29 cellular contexts compared by ENCODE assay signal in genomic region chrX:12227412-12228041, GRCh38.
"Had no signal": no experiment of that assay in that cellular context is flagged by ENCODE, and none has a peak within 500 bp of the region (broad histone marks: within the 10 kb centered on the region; RNA-seq: fewer than 3 reads in every experiment).

No MANE protein-coding gene starts in this region.

- H3K9me3 Mint-ChIP-seq: stimulated activated effector memory CD8-positive, alpha-beta T cell treated with anti-CD3 and anti-CD28 coated beads, Interleukin-12 subunit alpha, Interleukin-12 subunit beta, amount 100 ng/mL, for 72 hours; stimulated activated memory B cell treated with anti-CD40 and anti-IgM and Interleukin-4, amounts not matched to agents 10 μg/mL and 1 μg/mL and 100 μg/mL, for 72 hours; stimulated activated naive B cell treated with anti-CD40 and anti-IgM and Interleukin-4, amounts not matched to agents 10 μg/mL and 1 μg/mL and 100 μg/mL, for 72 hours; stimulated activated naive CD8-positive, alpha-beta T cell treated with anti-CD3 and anti-CD28 coated beads, Interleukin-15, amount 100 ng/mL, for 72 hours; stimulated activated naive CD8-positive, alpha-beta T cell treated with anti-CD3 and anti-CD28 coated beads, Interleukin-15, Interleukin-2, amounts not matched to agents 100 ng/mL and 50 ng/mL, for 24 hours; type B pancreatic cell had no signal

- H3K9me3 ChIP-seq: suprapubic skin, testis, thoracic aorta, thyroid gland, tibial artery, tibial nerve, transverse colon, upper lobe of left lung, upper lobe of right lung, uterus, vagina had no signal

- H3K4me3 ChIP-seq: stomach, suprapubic skin, testis, thoracic aorta, thyroid gland, tibial artery, tibial nerve, transverse colon, upper lobe of left lung, upper lobe of right lung, uterus, vagina had no signal

- H3K4me1 Mint-ChIP-seq: stimulated activated effector memory CD8-positive, alpha-beta T cell treated with anti-CD3 and anti-CD28 coated beads, Interleukin-12 subunit alpha, Interleukin-12 subunit beta, amount 100 ng/mL, for 72 hours; stimulated activated memory B cell treated with anti-CD40 and anti-IgM and Interleukin-4, amounts not matched to agents 10 μg/mL and 1 μg/mL and 100 μg/mL, for 72 hours; stimulated activated naive B cell treated with anti-CD40 and anti-IgM and Interleukin-4, amounts not matched to agents 10 μg/mL and 1 μg/mL and 100 μg/mL, for 72 hours; stimulated activated naive CD8-positive, alpha-beta T cell treated with anti-CD3 and anti-CD28 coated beads, Interleukin-15, amount 100 ng/mL, for 72 hours had no signal

- FAIRE-seq: urothelium cell line had no signal

- H3K4me3 Mint-ChIP-seq: stimulated activated effector memory CD8-positive, alpha-beta T cell treated with anti-CD3 and anti-CD28 coated beads, Interleukin-12 subunit alpha, Interleukin-12 subunit beta, amount 100 ng/mL, for 72 hours; stimulated activated memory B cell treated with anti-CD40 and anti-IgM and Interleukin-4, amounts not matched to agents 10 μg/mL and 1 μg/mL and 100 μg/mL, for 72 hours; stimulated activated naive B cell treated with anti-CD40 and anti-IgM and Interleukin-4, amounts not matched to agents 10 μg/mL and 1 μg/mL and 100 μg/mL, for 72 hours; stimulated activated naive CD8-positive, alpha-beta T cell treated with anti-CD3 and anti-CD28 coated beads, Interleukin-15, amount 100 ng/mL, for 72 hours; stimulated activated naive CD8-positive, alpha-beta T cell treated with anti-CD3 and anti-CD28 coated beads, Interleukin-15, Interleukin-2, amounts not matched to agents 100 ng/mL and 50 ng/mL, for 24 hours; type B pancreatic cell had no signal

- H3K36me3 ChIP-seq: stomach, suprapubic skin, thoracic aorta, thyroid gland, tibial artery, tibial nerve, transverse colon, upper lobe of left lung, upper lobe of right lung, uterus, vagina had no signal

- H3K27me3 ChIP-seq: stomach, suprapubic skin, testis, thyroid gland, tibial artery, tibial nerve, transverse colon, upper lobe of left lung, upper lobe of right lung, uterus, vagina had no signal

- H3K27ac ChIP-seq: stomach, suprapubic skin, testis, thoracic aorta, thyroid gland, tibial artery, tibial nerve, transverse colon, upper lobe of left lung, upper lobe of right lung, uterus, vagina had no signal

- DNase-seq: stimulated activated CD4-positive, alpha-beta T cell treated with anti-CD3 and anti-CD28 coated beads, Interleukin-2, amount 100 ng/mL, for 48 hours; stimulated activated CD4-positive, alpha-beta T cell treated with anti-CD3 and anti-CD28 coated beads, Interleukin-4, amount 100 ng/mL, for 1 hour; stimulated activated CD4-positive, alpha-beta T cell treated with anti-CD3 and anti-CD28 coated beads, Interleukin-4, amount 100 ng/mL, for 24 hours; stimulated activated CD4-positive, alpha-beta T cell treated with anti-CD3 and anti-CD28 coated beads, Interleukin-4, amount 100 ng/mL, for 4 hours; stimulated activated CD8-positive, alpha-beta memory T cell treated with anti-CD3 and anti-CD28 coated beads, Interleukin-4, amount 100 ng/mL, for 48 hours; stimulated activated naive B cell treated with anti-CD40 and anti-IgM and Interleukin-4, amounts not matched to agents 10 μg/mL and 1 μg/mL and 100 μg/mL, for 72 hours; stimulated activated naive CD4-positive, alpha-beta T cell; stimulated activated naive CD4-positive, alpha-beta T cell treated with Interleukin-2 at 50 U/mL for 16 hours; stimulated activated naive CD8-positive, alpha-beta T cell treated with anti-CD3 and anti-CD28 coated beads, Interleukin-15, amount 100 ng/mL, for 72 hours; stimulated activated naive CD8-positive, alpha-beta T cell treated with anti-CD3 and anti-CD28 coated beads, Interleukin-15, Interleukin-2, amounts not matched to agents 100 U/mL and 50 U/mL, for 24 hours; stomach; substantia nigra; testis; thyroid gland; tibial artery; transverse colon; trophoblast cell; upper lobe of left lung; upper lobe of right lung; uterus had no signal

- H3K27me3 Mint-ChIP-seq: stimulated activated memory B cell treated with anti-CD40 and anti-IgM and Interleukin-4, amounts not matched to agents 10 μg/mL and 1 μg/mL and 100 μg/mL, for 72 hours; stimulated activated naive CD8-positive, alpha-beta T cell treated with anti-CD3 and anti-CD28 coated beads, Interleukin-15, amount 100 ng/mL, for 72 hours; stimulated activated naive CD8-positive, alpha-beta T cell treated with anti-CD3 and anti-CD28 coated beads, Interleukin-15, Interleukin-2, amounts not matched to agents 100 ng/mL and 50 ng/mL, for 24 hours; type B pancreatic cell had no signal

- H3K4me1 ChIP-seq: stomach, suprapubic skin, testis, thyroid gland, tibial artery, tibial nerve, transverse colon, upper lobe of left lung, upper lobe of right lung, uterus, vagina had no signal

- H3K36me3 Mint-ChIP-seq: stimulated activated effector memory CD8-positive, alpha-beta T cell treated with anti-CD3 and anti-CD28 coated beads, Interleukin-12 subunit alpha, Interleukin-12 subunit beta, amount 100 ng/mL, for 72 hours; stimulated activated memory B cell treated with anti-CD40 and anti-IgM and Interleukin-4, amounts not matched to agents 10 μg/mL and 1 μg/mL and 100 μg/mL, for 72 hours; stimulated activated naive B cell treated with anti-CD40 and anti-IgM and Interleukin-4, amounts not matched to agents 10 μg/mL and 1 μg/mL and 100 μg/mL, for 72 hours; type B pancreatic cell had no signal

- ATAC-seq: stimulated activated effector memory CD8-positive, alpha-beta T cell treated with anti-CD3 and anti-CD28 coated beads, Interleukin-12 subunit alpha, Interleukin-12 subunit beta, amount 100 ng/mL, for 72 hours; stimulated activated memory B cell treated with anti-CD40 and anti-IgM and Interleukin-4, amounts not matched to agents 10 μg/mL and 1 μg/mL and 100 μg/mL, for 72 hours; stimulated activated naive B cell treated with anti-CD40 and anti-IgM and Interleukin-4, amounts not matched to agents 10 μg/mL and 1 μg/mL and 100 μg/mL, for 72 hours; stimulated activated naive CD8-positive, alpha-beta T cell treated with anti-CD3 and anti-CD28 coated beads, Interleukin-15, amount 100 ng/mL, for 72 hours; stimulated activated naive CD8-positive, alpha-beta T cell treated with anti-CD3 and anti-CD28 coated beads, Interleukin-15, Interleukin-2, amounts not matched to agents 100 U/mL and 50 U/mL, for 24 hours; upper lobe of right lung had no signal

- H3K27ac Mint-ChIP-seq: stimulated activated effector memory CD8-positive, alpha-beta T cell treated with anti-CD3 and anti-CD28 coated beads, Interleukin-12 subunit alpha, Interleukin-12 subunit beta, amount 100 ng/mL, for 72 hours; stimulated activated memory B cell treated with anti-CD40 and anti-IgM and Interleukin-4, amounts not matched to agents 10 μg/mL and 1 μg/mL and 100 μg/mL, for 72 hours; stimulated activated naive B cell treated with anti-CD40 and anti-IgM and Interleukin-4, amounts not matched to agents 10 μg/mL and 1 μg/mL and 100 μg/mL, for 72 hours; stimulated activated naive CD8-positive, alpha-beta T cell treated with anti-CD3 and anti-CD28 coated beads, Interleukin-15, amount 100 ng/mL, for 72 hours; stimulated activated naive CD8-positive, alpha-beta T cell treated with anti-CD3 and anti-CD28 coated beads, Interleukin-15, Interleukin-2, amounts not matched to agents 100 ng/mL and 50 ng/mL, for 24 hours; type B pancreatic cell had no signal
